In genomic region chr5:131254741-131255140, GRCh38 we compare ENCODE assay signal across 22 cellular contexts. TPM values are rescaled to one million over a fixed set of nuclear protein-coding genes. Genes with fewer than 3 reads are reported as not detected.
DNase-seq lines count a peak whose midpoint lies in the region; ATAC-seq and TF ChIP-seq lines count a peak whose summit lies in the region.
"Had no signal": no experiment of that assay in that cellular context is flagged by ENCODE, and none has a peak within 500 bp of the region (broad histone marks: within the 10 kb centered on the region; RNA-seq: fewer than 3 reads in every experiment).

No MANE protein-coding gene starts in this region.

- intact Hi-C loops in activated naive CD4-positive, alpha-beta T cell treated with anti-CD3 and anti-CD28 coated beads for 36 hours (cut with micrococcal nuclease): loop anchor here (1.0 to 10.0 kb wide), 6 partner anchors 30 to 843 kb away; partner anchors contain the start of gene FNIP1
- intact Hi-C loops in ovary (cut with DNase I): no loop called here

- peak overlapping the region; percentile 95 for H3K27ac Mint-ChIP-seq in activated naive CD4-positive, alpha-beta T cell treated with anti-CD3 and anti-CD28 coated beads for 36 hours
- H3K27ac Mint-ChIP-seq in T-cell: peak overlapping the region; percentile 98 to 99
- H3K27ac Mint-ChIP-seq in central memory CD8-positive, alpha-beta T cell (ENCODE audit: low read depth): peak overlapping the region; percentile 93
- peak overlapping the region; percentile 96 to 98 for H3K27ac Mint-ChIP-seq in stimulated activated naive CD8-positive, alpha-beta T cell treated with anti-CD3 and anti-CD28 coated beads, Interleukin-15, amount 100 ng/mL, for 72 hours
- H3K27ac Mint-ChIP-seq: GM23338 had no signal

- WGBS in ovary, 3 donors: 82 to 87% (median 82%) methylated on average over 2 of the region's 2 CpGs

- H3K27me3 ChIP-seq in ovary: no peaks in the 10 kb centered on the region
- H3K27me3 ChIP-seq: body of pancreas, foreskin keratinocyte, MG63, stomach had no signal

- CTCF ChIA-PET in activated naive CD4-positive, alpha-beta T cell treated with anti-CD3 and anti-CD28 coated beads for 36 hours (lab: Charles Lee): interaction anchor here (1.5 to 1.6 kb wide), 2 partner anchors 8 to 127 kb away, joined by 5 to 7 read pairs; partner anchors contain the start of gene CDC42SE2
- CTCF ChIA-PET in T-cell (lab: Charles Lee): interaction anchor here (0.6 to 1.4 kb wide), 6 partner anchors 10 to 127 kb away, joined by 3 to 7 read pairs (median 4); no protein-coding TSS in a partner anchor

- H3K9me3 Mint-ChIP-seq in activated naive CD4-positive, alpha-beta T cell treated with anti-CD3 and anti-CD28 coated beads for 36 hours: no peaks in the 10 kb centered on the region
- H3K9me3 Mint-ChIP-seq in T-cell: no peaks in the 10 kb centered on the region
- H3K9me3 Mint-ChIP-seq in central memory CD8-positive, alpha-beta T cell: no peaks in the 10 kb centered on the region
- no peaks in the 10 kb centered on the region for H3K9me3 Mint-ChIP-seq in stimulated activated naive CD8-positive, alpha-beta T cell treated with anti-CD3 and anti-CD28 coated beads, Interleukin-15, amount 100 ng/mL, for 72 hours
- H3K9me3 Mint-ChIP-seq: GM23338, neural crest cell had no signal

- H3K4me3 ChIP-seq in ovary: no peak overlapping the region
- H3K4me3 ChIP-seq: body of pancreas, coronary artery, GM23338, MG63 had no signal

- no peak for TF ChIP-seq EP300 in ovary (IDR thresholded peaks at IDR 0.05)

- H3K4me3 Mint-ChIP-seq in activated naive CD4-positive, alpha-beta T cell treated with anti-CD3 and anti-CD28 coated beads for 36 hours: peak overlapping the region; percentile 94
- H3K4me3 Mint-ChIP-seq in T-cell: peak overlapping the region; percentile 75 to 96 (median 91)
- peak overlapping the region; percentile 87 for H3K4me3 Mint-ChIP-seq in central memory CD8-positive, alpha-beta T cell
- H3K4me3 Mint-ChIP-seq in stimulated activated naive CD8-positive, alpha-beta T cell treated with anti-CD3 and anti-CD28 coated beads, Interleukin-15, amount 100 ng/mL, for 72 hours: peak overlapping the region; percentile 86 to 95
- H3K4me3 Mint-ChIP-seq: GM23338, neural crest cell had no signal

- no peaks in the 10 kb centered on the region for H3K27me3 Mint-ChIP-seq in activated naive CD4-positive, alpha-beta T cell treated with anti-CD3 and anti-CD28 coated beads for 36 hours (ENCODE audit: low read depth)
- H3K27me3 Mint-ChIP-seq in T-cell: no peaks in the 10 kb centered on the region
- H3K27me3 Mint-ChIP-seq in central memory CD8-positive, alpha-beta T cell: no peaks in the 10 kb centered on the region
- H3K27me3 Mint-ChIP-seq in stimulated activated naive CD8-positive, alpha-beta T cell treated with anti-CD3 and anti-CD28 coated beads, Interleukin-15, amount 100 ng/mL, for 72 hours: no peaks in the 10 kb centered on the region

- no peaks in the 10 kb centered on the region for H3K9me3 ChIP-seq in ovary
- H3K9me3 ChIP-seq: body of pancreas, MG63, stomach had no signal

- peak in 2 of 4 experiments; percentile 10 to 17 for ATAC-seq in T-cell (replicated peaks in 1 of 4)
- no peak for ATAC-seq in central memory CD8-positive, alpha-beta T cell (replicated peaks; ENCODE audit: extremely low read depth, poor library complexity, severe bottlenecking)
- ATAC-seq in stimulated activated naive CD8-positive, alpha-beta T cell treated with anti-CD3 and anti-CD28 coated beads, Interleukin-15, amount 100 ng/mL, for 72 hours: peak; percentile 53
- no peak for ATAC-seq in HG03432 (IDR thresholded peaks at IDR 0.05; ENCODE audit: unreplicated experiment)
- ATAC-seq: body of pancreas, foreskin keratinocyte, GM23338, HepG2 had no signal

- no peak for TF ChIP-seq POLR2A in ovary (IDR thresholded peaks at IDR 0.05)

- TF ChIP-seq CTCF in ovary (IDR thresholded peaks at IDR 0.05): no peak

- no peak overlapping the region for H3K27ac ChIP-seq in ovary
- H3K27ac ChIP-seq: body of pancreas, coronary artery, foreskin keratinocyte had no signal

- peaks cover 83% of the 10 kb centered on the region for H3K4me1 Mint-ChIP-seq in activated naive CD4-positive, alpha-beta T cell treated with anti-CD3 and anti-CD28 coated beads for 36 hours (ENCODE audit: low read depth)
- H3K4me1 Mint-ChIP-seq in T-cell: peaks cover 82 to 85% (median 85%) of the 10 kb centered on the region in 3 donors
- H3K4me1 Mint-ChIP-seq in central memory CD8-positive, alpha-beta T cell: peaks cover 74% of the 10 kb centered on the region
- H3K4me1 Mint-ChIP-seq in stimulated activated naive CD8-positive, alpha-beta T cell treated with anti-CD3 and anti-CD28 coated beads, Interleukin-15, amount 100 ng/mL, for 72 hours: peaks cover 82% of the 10 kb centered on the region
- H3K4me1 Mint-ChIP-seq: neural crest cell had no signal

- POLR2A ChIA-PET in T-cell (lab: Charles Lee): interaction anchor here (0.6 to 6.0 kb wide), 15 partner anchors 9 to 134 kb away, joined by 3 to 84 read pairs (median 3); partner anchors contain the start of gene CDC42SE2 (in 1 of the 2)

- peaks cover 1% of the 10 kb centered on the region for H3K4me1 ChIP-seq in ovary (ENCODE audit: insufficient read depth)
- H3K4me1 ChIP-seq: body of pancreas had no signal

- DNase-seq in activated naive CD4-positive, alpha-beta T cell treated with anti-CD3 and anti-CD28 coated beads for 36 hours: no peak
- no peak for DNase-seq in activated naive CD4-positive, alpha-beta T cell (lab: John Stamatoyannopoulos, UW)
- DNase-seq in T-cell: no peak
- DNase-seq in central memory CD8-positive, alpha-beta T cell (ENCODE audit: low spot score in 2 of 2): no peak
- no peak for DNase-seq in stimulated activated naive CD8-positive, alpha-beta T cell treated with anti-CD3 and anti-CD28 coated beads, Interleukin-15, amount 100 ng/mL, for 72 hours
- DNase-seq in ovary: no peak
- DNase-seq in putamen (ENCODE audit: low spot score): no peak
- DNase-seq: activated gamma-delta T cell, body of pancreas, COR-L47, foreskin keratinocyte, hypothalamus, kidney glomerular epithelial cell, MG63, NCI-H1694, NCI-H82, stomach had no signal

- H3K36me3 ChIP-seq in ovary: no peaks in the 10 kb centered on the region
- H3K36me3 ChIP-seq: MG63, stomach had no signal

- H3K36me3 Mint-ChIP-seq in activated naive CD4-positive, alpha-beta T cell treated with anti-CD3 and anti-CD28 coated beads for 36 hours (ENCODE audit: low read depth): peaks cover 19% of the 10 kb centered on the region
- peaks cover 23% of the 10 kb centered on the region for H3K36me3 Mint-ChIP-seq in T-cell
- H3K36me3 Mint-ChIP-seq in central memory CD8-positive, alpha-beta T cell (ENCODE audit: insufficient read depth): peaks cover 38% of the 10 kb centered on the region

RNA-seq across cellular contexts. Expression of gene CDC42SE2, which starts 9.1 kb away (rescaled TPM):
- total RNA-seq in activated naive CD4-positive, alpha-beta T cell treated with anti-CD3 and anti-CD28 coated beads for 36 hours: 100 to 1,000 TPM; 106 to 108 TPM
- total RNA-seq in T-cell: 100 to 1,000 TPM; 229 to 259 (median 238) TPM
- total RNA-seq in ovary: 10 to 100 TPM; 18.0 to 37.6 (median 23.7) TPM
- 10 to 100 TPM; 22.0 to 26.8 TPM for polyA plus RNA-seq in ovary
